ENCODE assay signal across 2 cellular contexts in genomic region chr6:129670634-129671033, GRCh38.
TF ChIP-seq lines count a peak whose summit lies in the region.

No MANE protein-coding gene starts in this region.

TF ChIP-seq in GM23338, 12 proteins besides CTCF, POLR2A, EP300 and RAD21 (continued from another document):
- TF ChIP-seq ZNF462 (CRISPR knock-in tag; IDR thresholded peaks at IDR 0.05) = no peak

TF ChIP-seq in WTC11, 78 proteins besides CTCF, POLR2A, EP300 and RAD21 (continued from another document):
- TF ChIP-seq, protein P1, sequence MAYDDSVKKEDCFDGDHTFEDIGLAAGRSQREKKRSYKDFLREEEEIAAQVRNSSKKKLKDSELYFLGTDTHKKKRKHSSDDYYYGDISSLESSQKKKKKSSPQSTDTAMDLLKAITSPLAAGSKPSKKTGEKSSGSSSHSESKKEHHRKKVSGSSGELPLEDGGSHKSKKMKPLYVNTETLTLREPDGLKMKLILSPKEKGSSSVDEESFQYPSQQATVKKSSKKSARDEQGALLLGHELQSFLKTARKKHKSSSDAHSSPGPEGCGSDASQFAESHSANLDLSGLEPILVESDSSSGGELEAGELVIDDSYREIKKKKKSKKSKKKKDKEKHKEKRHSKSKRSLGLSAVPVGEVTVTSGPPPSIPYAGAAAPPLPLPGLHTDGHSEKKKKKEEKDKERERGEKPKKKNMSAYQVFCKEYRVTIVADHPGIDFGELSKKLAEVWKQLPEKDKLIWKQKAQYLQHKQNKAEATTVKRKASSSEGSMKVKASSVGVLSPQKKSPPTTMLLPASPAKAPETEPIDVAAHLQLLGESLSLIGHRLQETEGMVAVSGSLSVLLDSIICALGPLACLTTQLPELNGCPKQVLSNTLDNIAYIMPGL (CRISPR knock-in tag; IDR thresholded peaks at IDR 0.05) = no peak
- TF ChIP-seq ZNF219 (CRISPR knock-in tag; IDR thresholded peaks at IDR 0.05; ENCODE audit: borderline replicate concordance) (no peak), ZNF423 (CRISPR knock-in tag; IDR thresholded peaks at IDR 0.05) (no peak), OVOL2 (CRISPR knock-in tag; IDR thresholded peaks at IDR 0.05; ENCODE audit: borderline replicate concordance) (no peak)
